Comparison of ENCODE assay signal across 1 cellular context in the genomic region with DNA sequence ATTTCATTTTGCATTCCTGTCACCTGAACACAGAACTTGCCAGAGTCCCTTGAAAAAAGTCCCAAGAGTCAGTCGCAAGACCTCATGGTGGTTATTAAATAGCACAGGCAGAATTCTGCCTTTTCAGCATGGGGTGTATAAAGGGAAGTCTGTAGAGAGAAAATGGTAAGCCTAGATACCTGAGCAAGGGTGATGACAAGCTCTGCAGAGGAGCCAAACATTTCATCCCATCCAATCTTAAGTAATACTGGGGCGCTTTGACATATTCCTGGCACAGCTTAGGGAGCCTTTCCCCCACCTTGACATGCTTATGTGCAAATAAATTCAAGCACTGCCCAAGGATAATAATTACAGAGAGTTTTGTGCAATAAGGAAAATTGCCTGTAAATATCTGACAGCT.
TF ChIP-seq lines count a peak whose summit lies in the region.

No MANE protein-coding gene starts in this region.

TF ChIP-seq in GM23338, 12 proteins besides CTCF, POLR2A, EP300 and RAD21 (continued from another document):
- TF ChIP-seq ZNF462 (CRISPR knock-in tag; IDR thresholded peaks at IDR 0.05) (no peak), ETS1 (IDR thresholded peaks at IDR 0.05) (no peak), STAT1 (IDR thresholded peaks at IDR 0.05; ENCODE audit: unreplicated experiment) (no peak), CREB1 (CRISPR knock-in tag; IDR thresholded peaks at IDR 0.05; ENCODE audit: low read depth) (no peak), POLR2AphosphoS5 (IDR thresholded peaks at IDR 0.05; ENCODE audit: low read depth) (no peak)
